ENCODE assay signal across 9 cellular contexts in genomic region chr16:720990-721764, GRCh38. TPM values are rescaled to one million over a fixed set of nuclear protein-coding genes. Genes with fewer than 3 reads are reported as not detected.
DNase-seq lines count a peak whose midpoint lies in the region; ATAC-seq, FAIRE-seq and TF ChIP-seq lines count a peak whose summit lies in the region.
"Had no signal": no experiment of that assay in that cellular context is flagged by ENCODE, and none has a peak within 500 bp of the region (broad histone marks: within the 10 kb centered on the region; RNA-seq: fewer than 3 reads in every experiment).

Gene ANTKMT, plus strand, starts transcription at chr16:721146. Its CDS starts 129 bp downstream, at chr16:721275.

- no peaks in the 10 kb centered on the region for H3K27me3 ChIP-seq in GM12878 (replicated peaks in 1 of 2; ENCODE audit: control insufficient read depth in 2 of 2, insufficient read depth in 2 of 2, low read length in 1 of 2)

- RAD21 ChIA-PET in GM12878 (lab: Charles Lee; ENCODE audit: unreplicated experiment), result interaction anchor here (0.8 to 2.4 kb wide), 4 partner anchors 16 to 67 kb away, joined by 3 to 10 read pairs (median 6); partner anchors contain the start of genes CHTF18, RPUSD1 and STUB1

- intact Hi-C loops in GM12878 (cut with micrococcal nuclease; ENCODE audit: unreplicated experiment) (loop anchor here (2.0 kb wide), 2 partner anchors 20 to 36 kb away; partner anchors contain the start of genes CIAO3 and JMJD8), sciatic nerve (cut with DNase I) (no loop called here)

- H3K9ac ChIP-seq in GM12878 (ENCODE audit: control insufficient read depth, insufficient read depth, low read length), result peak within 1 kb of the TSS; percentile 91

- TF ChIP-seq RAD21 in GM12878 (IDR thresholded peaks at IDR 0.05; ENCODE audit: insufficient read depth, low read depth, low read length), result no peak

- peak within 1 kb of the TSS; percentile 86 for H3K4me3 ChIP-seq in GM12878

- DNase-seq in NCI-H1436 (lab: John Stamatoyannopoulos, UW), result peak; percentile 83
- DNase-seq in NCI-H1436 treated with DMSO at 0.1 percent for 48 hours (lab: John Stamatoyannopoulos, UW), result no peak
- peak; percentile 95 to 97 (median 96) for DNase-seq in NCI-H1417 (lab: John Stamatoyannopoulos, UW)
- peak; percentile 84 for DNase-seq in T1000 (lab: John Stamatoyannopoulos, UW)
- DNase-seq in GM12878 (ENCODE audit: low read depth, low spot score), result no peak
- peak in 48 of 51 donors; percentile 36 to 85 (median 74) for DNase-seq in hypothalamus (lab: John Stamatoyannopoulos, UW)
- DNase-seq in sciatic nerve (ENCODE audit: low spot score), result peak; percentile 86

- no peaks in the 10 kb centered on the region; the same call in 1 of the 2 replicates for H3K79me2 ChIP-seq in GM12878 (ENCODE audit: control insufficient read depth, insufficient read depth, low read length)

- TSS peak; percentile 63 for BruUV-seq in GM12878 (replicated peaks; lab: Mats Ljungman, UMichigan)

- POLR2A ChIA-PET in GM12878 (lab: Charles Lee), result interaction anchor here (0.5 to 2.5 kb wide), 8 partner anchors 9 to 149 kb away, joined by 3 to 29 read pairs (median 6); partner anchors contain the start of genes CHTF18, CIAO3 and RPUSD1

- 3% methylated on average over 101 of the region's 106 CpGs for WGBS in GM12878 (ENCODE audit: insufficient coverage, insufficient replicate concordance, low lambda C conversion rate, missing lambda C conversion rate)

- peak; percentile 62 for FAIRE-seq in GM12878 (lab: Jason Lieb, UNC)
- FAIRE-seq: A204.1 had no signal

- no peak for TF ChIP-seq POLR2A in GM12878 (IDR thresholded peaks at IDR 0.05; ENCODE audit: low read depth, low read length)

- 0 out of 2 replicates have a peak, but pooled peaks cover 2% of the 10 kb centered on the region for H4K20me1 ChIP-seq in GM12878 (ENCODE audit: control insufficient read depth, insufficient read depth)

- peak within 1 kb of the TSS; percentile 69 for H3K4me2 ChIP-seq in GM12878 (ENCODE audit: control insufficient read depth, insufficient read depth)

- TF ChIP-seq CTCF in GM12878 (IDR thresholded peaks at IDR 0.05 in 2 of 3, conservative IDR thresholded peaks at IDR 0.05 in 1 of 3; ENCODE audit: control insufficient read depth in 2 of 3, extremely low read depth in 1 of 3, insufficient read depth in 1 of 3, low read depth in 3 of 3, low read length in 3 of 3), result no peak

- SMC1A ChIA-PET in GM12878 (lab: Charles Lee; ENCODE audit: uncharacterized antibody, unreplicated experiment), result interaction anchor here (1.2 to 1.3 kb wide), 3 partner anchors 9 to 60 kb away, joined by 3 to 4 read pairs (median 3); no protein-coding TSS in a partner anchor

- peaks cover 16% of the 10 kb centered on the region for H3K4me1 ChIP-seq in GM12878 (ENCODE audit: control insufficient read depth, insufficient read depth, low read length)

- CTCF ChIA-PET in GM12878 (lab: Yijun Ruan, JAX), result interaction anchor here (0.9 to 2.5 kb wide), 5 partner anchors 11 to 64 kb away, joined by 3 to 16 read pairs (median 4); no protein-coding TSS in a partner anchor

- in situ Hi-C loops in GM12878 (cut with MboI), result no loop called here

- peak within 1 kb of the TSS; percentile 87 for H3K27ac ChIP-seq in GM12878 (ENCODE audit: control insufficient read depth, insufficient read depth)

- H3K36me3 ChIP-seq in GM12878 (ENCODE audit: control insufficient read depth in 2 of 2, insufficient read depth in 2 of 2, low read length in 1 of 2), result no peaks in the 10 kb centered on the region

- peak within 1 kb of the TSS; percentile 92 for H2AFZ ChIP-seq in GM12878 (ENCODE audit: control insufficient read depth, low read depth, low read length)

- ATAC-seq in HG02759 (IDR thresholded peaks at IDR 0.05; ENCODE audit: unreplicated experiment), result peak; percentile 76
- peak; percentile 87 for ATAC-seq in GM12878
- peak; percentile 65 for ATAC-seq in sciatic nerve

- H3K9me3 ChIP-seq in GM12878 (replicated peaks; ENCODE audit: control insufficient read depth, insufficient read depth, low read length), result no peaks in the 10 kb centered on the region

- no peak for TF ChIP-seq EP300 in GM12878 (IDR thresholded peaks at IDR 0.05; ENCODE audit: borderline replicate concordance in 1 of 2, control insufficient read depth in 1 of 2, low read depth in 2 of 2, low read length in 2 of 2)

TF ChIP-seq in GM12878, 131 proteins besides CTCF, POLR2A, EP300 and RAD21 (continues in another document):
- TF ChIP-seq ASH2L (IDR thresholded peaks at IDR 0.05; ENCODE audit: borderline replicate concordance, low read depth) (no peak), ZNF384 (IDR thresholded peaks at IDR 0.05; ENCODE audit: borderline replicate concordance, low read depth, low read length) (no peak), ZSCAN29 (IDR thresholded peaks at IDR 0.05) (peak; percentile 73), HSF1 (IDR thresholded peaks at IDR 0.05; ENCODE audit: low read depth, low read length) (no peak), DPF2 (IDR thresholded peaks at IDR 0.05) (peak; percentile 95; the same call in 1 of the 2 replicates), CHD4 (IDR thresholded peaks at IDR 0.05) (no peak), RELB (IDR thresholded peaks at IDR 0.05; ENCODE audit: low read depth) (no peak), MTA2 (IDR thresholded peaks at IDR 0.05; ENCODE audit: low read depth) (no peak), POLR2AphosphoS2 (IDR thresholded peaks at IDR 0.05; ENCODE audit: low read depth, low read length) (no peak; the same call in none of the 2 replicates), SIN3A (IDR thresholded peaks at IDR 0.05; ENCODE audit: low read depth, low read length) (peak; percentile 81; the same call in 1 of the 2 replicates), BRCA1 (IDR thresholded peaks at IDR 0.05; ENCODE audit: low read depth, low read length) (no peak), TCF12 (IDR thresholded peaks at IDR 0.05; ENCODE audit: low read depth, low read length) (peak; percentile 62; the same call in 1 of the 2 replicates), HCFC1 (IDR thresholded peaks at IDR 0.05; ENCODE audit: low read length) (peak; percentile 75), NKRF (conservative IDR thresholded peaks at IDR 0.05) (peak; percentile 95), IKZF1 (conservative IDR thresholded peaks at IDR 0.05) (peak; percentile 92)

RNA-seq across cellular contexts. Expression of gene ANTKMT, which starts in this region (rescaled TPM):
- total RNA-seq in GM12878 (2013; cell fraction: nucleolus; rRNA removed), result 9.4 and 11.3 TPM in 2 replicates
- total RNA-seq in GM12878 (2014; rRNA removed) (38.4 and 51.7 TPM in 2 replicates), GM12878 (2014; rRNA removed; fragmentation: Illumina TruSeq; extraction: Trizol) (7.1 and 9.3 TPM in 2 replicates), GM12878 (2021) (60.5 and 67.8 TPM in 2 replicates), sciatic nerve (26.3 TPM)
- 0.75 TPM for polyA plus RNA-seq in GM12878 (2011; ENCODE audit: low read depth)
- polyA plus RNA-seq in GM12878 (2011; rRNA removed) (3.3 and 5.6 TPM in 2 replicates), GM12878 (2014; fragmentation: Illumina TruSeq; extraction: Trizol) (0.62 TPM in 1 of 2 replicates, not detected in the other), GM12878 (2014; fragmentation: Nextera tagmentation; extraction: Ambion mirVana) (1 to 10 TPM in 1 of 2 experiments, under 1 TPM in 1; 0.58 to 3.1 TPM), GM12878 (2014; rRNA removed) (39.2 and 42.3 TPM in 2 replicates), GM12878 (2016; fragmentation: Nextera tagmentation; extraction: Ambion mirVana) (10 to 100 TPM; 44.5 to 54.8 TPM)
- polyA plus RNA-seq in GM12878 (2011; cell fraction: cytosol; rRNA removed), result 20.1 and 37.9 TPM in 2 replicates
- polyA plus RNA-seq in GM12878 (2011; cell fraction: nucleus; rRNA removed), result 37.1 and 61.4 TPM in 2 replicates
- polyA plus RNA-seq in GM12878 (2012), result 10.8 and 14.9 TPM in 2 replicates
- polyA minus RNA-seq in GM12878 (2011; rRNA and poly(A)+ RNA removed), result 0.73 and 2.0 TPM in 2 replicates
- polyA minus RNA-seq in GM12878 (2011; cell fraction: cytosol; rRNA and poly(A)+ RNA removed), result 7.2 and 7.3 TPM in 2 replicates
- 14.4 and 28.4 TPM in 2 replicates for polyA minus RNA-seq in GM12878 (2011; cell fraction: nucleus; rRNA and poly(A)+ RNA removed)

Comparison
In these comparisons a context has a peak if more than half of its experiments do, and no peak if none do; other contexts are left out.
1. DNase-seq: peak in NCI-H1436 (single experiment), NCI-H1417 (3 of 3), T1000 (single experiment), hypothalamus (48 of 51) and sciatic nerve (single experiment); none in NCI-H1436 treated with DMSO at 0.1 percent for 48 hours (single experiment) and GM12878 (single experiment).
2. Peak in every context shown above with its lines, with median percentiles within 50 percentile points of each other: ATAC-seq.